ENCODE assay signal across 1 cellular context in genomic region chr11:16889905-16890304, GRCh38.
TF ChIP-seq lines count a peak whose summit lies in the region.

No MANE protein-coding gene starts in this region.

TF ChIP-seq in HEK293, 187 proteins besides CTCF, POLR2A, EP300 and RAD21 (continued from another document):
- TF ChIP-seq ZNF518A (tag by site-specific recombination; conservative IDR thresholded peaks at IDR 0.05; ENCODE audit: low read depth) = peak; percentile 37
- TF ChIP-seq IKZF3 (tag by site-specific recombination; IDR thresholded peaks at IDR 0.05) = no peak
- TF ChIP-seq, protein P1, sequence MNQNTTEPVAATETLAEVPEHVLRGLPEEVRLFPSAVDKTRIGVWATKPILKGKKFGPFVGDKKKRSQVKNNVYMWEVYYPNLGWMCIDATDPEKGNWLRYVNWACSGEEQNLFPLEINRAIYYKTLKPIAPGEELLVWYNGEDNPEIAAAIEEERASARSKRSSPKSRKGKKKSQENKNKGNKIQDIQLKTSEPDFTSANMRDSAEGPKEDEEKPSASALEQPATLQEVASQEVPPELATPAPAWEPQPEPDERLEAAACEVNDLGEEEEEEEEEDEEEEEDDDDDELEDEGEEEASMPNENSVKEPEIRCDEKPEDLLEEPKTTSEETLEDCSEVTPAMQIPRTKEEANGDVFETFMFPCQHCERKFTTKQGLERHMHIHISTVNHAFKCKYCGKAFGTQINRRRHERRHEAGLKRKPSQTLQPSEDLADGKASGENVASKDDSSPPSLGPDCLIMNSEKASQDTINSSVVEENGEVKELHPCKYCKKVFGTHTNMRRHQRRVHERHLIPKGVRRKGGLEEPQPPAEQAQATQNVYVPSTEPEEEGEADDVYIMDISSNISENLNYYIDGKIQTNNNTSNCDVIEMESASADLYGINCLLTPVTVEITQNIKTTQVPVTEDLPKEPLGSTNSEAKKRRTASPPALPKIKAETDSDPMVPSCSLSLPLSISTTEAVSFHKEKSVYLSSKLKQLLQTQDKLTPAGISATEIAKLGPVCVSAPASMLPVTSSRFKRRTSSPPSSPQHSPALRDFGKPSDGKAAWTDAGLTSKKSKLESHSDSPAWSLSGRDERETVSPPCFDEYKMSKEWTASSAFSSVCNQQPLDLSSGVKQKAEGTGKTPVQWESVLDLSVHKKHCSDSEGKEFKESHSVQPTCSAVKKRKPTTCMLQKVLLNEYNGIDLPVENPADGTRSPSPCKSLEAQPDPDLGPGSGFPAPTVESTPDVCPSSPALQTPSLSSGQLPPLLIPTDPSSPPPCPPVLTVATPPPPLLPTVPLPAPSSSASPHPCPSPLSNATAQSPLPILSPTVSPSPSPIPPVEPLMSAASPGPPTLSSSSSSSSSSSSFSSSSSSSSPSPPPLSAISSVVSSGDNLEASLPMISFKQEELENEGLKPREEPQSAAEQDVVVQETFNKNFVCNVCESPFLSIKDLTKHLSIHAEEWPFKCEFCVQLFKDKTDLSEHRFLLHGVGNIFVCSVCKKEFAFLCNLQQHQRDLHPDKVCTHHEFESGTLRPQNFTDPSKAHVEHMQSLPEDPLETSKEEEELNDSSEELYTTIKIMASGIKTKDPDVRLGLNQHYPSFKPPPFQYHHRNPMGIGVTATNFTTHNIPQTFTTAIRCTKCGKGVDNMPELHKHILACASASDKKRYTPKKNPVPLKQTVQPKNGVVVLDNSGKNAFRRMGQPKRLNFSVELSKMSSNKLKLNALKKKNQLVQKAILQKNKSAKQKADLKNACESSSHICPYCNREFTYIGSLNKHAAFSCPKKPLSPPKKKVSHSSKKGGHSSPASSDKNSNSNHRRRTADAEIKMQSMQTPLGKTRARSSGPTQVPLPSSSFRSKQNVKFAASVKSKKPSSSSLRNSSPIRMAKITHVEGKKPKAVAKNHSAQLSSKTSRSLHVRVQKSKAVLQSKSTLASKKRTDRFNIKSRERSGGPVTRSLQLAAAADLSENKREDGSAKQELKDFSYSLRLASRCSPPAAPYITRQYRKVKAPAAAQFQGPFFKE (tag by site-specific recombination; IDR thresholded peaks at IDR 0.05; ENCODE audit: borderline replicate concordance) = no peak
- no peak for TF ChIP-seq SP3 (tag by site-specific recombination; IDR thresholded peaks at IDR 0.05)
- TF ChIP-seq MYNN (tag by site-specific recombination; IDR thresholded peaks at IDR 0.05; ENCODE audit: borderline replicate concordance) = no peak
- TF ChIP-seq SETDB1 (IDR thresholded peaks at IDR 0.05; ENCODE audit: insufficient read length, low read length) = peak; percentile 98
- no peak for TF ChIP-seq GLIS2 (tag by site-specific recombination; IDR thresholded peaks at IDR 0.05)
- TF ChIP-seq ZNF394 (tag by site-specific recombination; IDR thresholded peaks at IDR 0.05; ENCODE audit: borderline replicate concordance) = no peak
- TF ChIP-seq HOXD13 (CRISPR knock-in tag; IDR thresholded peaks at IDR 0.05; ENCODE audit: borderline replicate concordance) = no peak
- no peak for TF ChIP-seq ZFP69B (tag by site-specific recombination; IDR thresholded peaks at IDR 0.05)
- TF ChIP-seq ZNF529 (tag by site-specific recombination; IDR thresholded peaks at IDR 0.05; ENCODE audit: insufficient replicate concordance) = no peak
- TF ChIP-seq ZBTB11 (tag by site-specific recombination; conservative IDR thresholded peaks at IDR 0.05; ENCODE audit: low read depth) = no peak
- no peak for TF ChIP-seq ZNF596 (tag by site-specific recombination; IDR thresholded peaks at IDR 0.05)
- no peak for TF ChIP-seq ZBTB1 (tag by site-specific recombination; IDR thresholded peaks at IDR 0.05)
- no peak for TF ChIP-seq KLF17 (tag by site-specific recombination; IDR thresholded peaks at IDR 0.05)
- no peak for TF ChIP-seq ZNF660 (tag by site-specific recombination; IDR thresholded peaks at IDR 0.05)
- TF ChIP-seq, protein P2, sequence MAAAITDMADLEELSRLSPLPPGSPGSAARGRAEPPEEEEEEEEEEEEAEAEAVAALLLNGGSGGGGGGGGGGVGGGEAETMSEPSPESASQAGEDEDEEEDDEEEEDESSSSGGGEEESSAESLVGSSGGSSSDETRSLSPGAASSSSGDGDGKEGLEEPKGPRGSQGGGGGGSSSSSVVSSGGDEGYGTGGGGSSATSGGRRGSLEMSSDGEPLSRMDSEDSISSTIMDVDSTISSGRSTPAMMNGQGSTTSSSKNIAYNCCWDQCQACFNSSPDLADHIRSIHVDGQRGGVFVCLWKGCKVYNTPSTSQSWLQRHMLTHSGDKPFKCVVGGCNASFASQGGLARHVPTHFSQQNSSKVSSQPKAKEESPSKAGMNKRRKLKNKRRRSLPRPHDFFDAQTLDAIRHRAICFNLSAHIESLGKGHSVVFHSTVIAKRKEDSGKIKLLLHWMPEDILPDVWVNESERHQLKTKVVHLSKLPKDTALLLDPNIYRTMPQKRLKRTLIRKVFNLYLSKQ (tag by site-specific recombination; IDR thresholded peaks at IDR 0.05; ENCODE audit: borderline replicate concordance) = no peak
- TF ChIP-seq ZNF677 (tag by site-specific recombination; IDR thresholded peaks at IDR 0.05) = no peak
- no peak for TF ChIP-seq RBAK (tag by site-specific recombination; IDR thresholded peaks at IDR 0.05)
